In genomic region chr20:44686934-44687333, GRCh38 we compare ENCODE assay signal across 24 cellular contexts. TPM values are rescaled to one million over a fixed set of nuclear protein-coding genes. Genes with fewer than 3 reads are reported as not detected.
A peak's percentile ranks its signal among the peaks of the same experiment; 100 is the strongest.
DNase-seq lines count a peak whose midpoint lies in the region; ATAC-seq, FAIRE-seq and TF ChIP-seq lines count a peak whose summit lies in the region.
"Had no signal": no experiment of that assay in that cellular context is flagged by ENCODE, and none has a peak within 500 bp of the region (broad histone marks: within the 10 kb centered on the region; RNA-seq: fewer than 3 reads in every experiment).

No MANE protein-coding gene starts in this region.

- H3K9ac ChIP-seq in HepG2 (ENCODE audit: insufficient read depth, low read depth, low read length) = no peak overlapping the region
- H3K9ac ChIP-seq: BLaER1 treated with 17β-estradiol and CSF1 and Interleukin-3, amounts not matched to agents 10 nM and 100 nM had no signal

- no peaks in the 10 kb centered on the region for H4K20me1 ChIP-seq in HepG2 (ENCODE audit: insufficient read depth, low read length)
- H4K20me1 ChIP-seq: BLaER1 treated with 17β-estradiol and CSF1 and Interleukin-3, amounts not matched to agents 10 nM and 100 nM had no signal

- TF ChIP-seq RAD21 in HepG2 (CRISPR knock-in tag; IDR thresholded peaks at IDR 0.05) = no peak

- no peak for TF ChIP-seq CTCF in HepG2 (CRISPR knock-in tag; IDR thresholded peaks at IDR 0.05)
- TF ChIP-seq CTCF in right lobe of liver (IDR thresholded peaks at IDR 0.05) = no peak
- no peak for TF ChIP-seq CTCF in Panc1 (IDR thresholded peaks at IDR 0.05)
- no peak for TF ChIP-seq CTCF in vagina (IDR thresholded peaks at IDR 0.05)

- peaks cover 13% of the 10 kb centered on the region for H3K4me1 Mint-ChIP-seq in activated T-cell treated with anti-CD3 and anti-CD28 coated beads, Interleukin-2, amount 50 U/mL, for 72 hours (ENCODE audit: low read depth)
- peaks cover 5% of the 10 kb centered on the region for H3K4me1 Mint-ChIP-seq in activated CD4-positive, alpha-beta memory T cell treated with anti-CD3 and anti-CD28 coated beads for 36 hours (ENCODE audit: low read depth)

- no peaks in the 10 kb centered on the region for H3K27me3 Mint-ChIP-seq in activated T-cell treated with anti-CD3 and anti-CD28 coated beads, Interleukin-2, amount 50 U/mL, for 72 hours (ENCODE audit: low read depth)
- H3K27me3 Mint-ChIP-seq in activated CD4-positive, alpha-beta memory T cell treated with anti-CD3 and anti-CD28 coated beads for 36 hours = peaks cover 5% of the 10 kb centered on the region
- H3K27me3 Mint-ChIP-seq: CD4-positive, alpha-beta T cell had no signal

- FAIRE-seq in HepG2 (lab: Jason Lieb, UNC) = no peak
- FAIRE-seq: A204.1, D721Med, GM12878, H54 had no signal

- H3K4me2 ChIP-seq in HepG2 (ENCODE audit: low read depth, low read length) = no peak overlapping the region
- H3K4me2 ChIP-seq: BLaER1 treated with 17β-estradiol and CSF1 and Interleukin-3, amounts not matched to agents 10 nM and 100 nM; GM23338 had no signal

- 5% methylated on average over 4 of the region's 4 CpGs for WGBS in HepG2 (ENCODE audit: low lambda C conversion rate)
- 80% methylated on average over 4 of the region's 4 CpGs for WGBS in right lobe of liver (ENCODE audit: insufficient coverage, low coverage, low lambda C conversion rate, missing lambda C conversion rate)

- no peaks in the 10 kb centered on the region for H3K36me3 Mint-ChIP-seq in activated T-cell treated with anti-CD3 and anti-CD28 coated beads, Interleukin-2, amount 50 U/mL, for 72 hours (ENCODE audit: insufficient read depth in 2 of 2)
- no peaks in the 10 kb centered on the region for H3K36me3 Mint-ChIP-seq in activated CD4-positive, alpha-beta memory T cell treated with anti-CD3 and anti-CD28 coated beads for 36 hours
- H3K36me3 Mint-ChIP-seq: CD14-positive monocyte; CD8-positive, alpha-beta memory T cell had no signal

- BruUV-seq in HepG2 (replicated peaks; lab: Mats Ljungman, UMichigan) = no TSS peak
- BruUV-seq in Panc1 (replicated peaks; lab: Mats Ljungman, UMichigan) = no TSS peak

- intact Hi-C loops in HepG2 (cut with micrococcal nuclease; ENCODE audit: unreplicated experiment) (loop anchor here (10.0 kb wide), 1 partner anchor 472 kb away; the partner anchor contains the start of gene OSER1), right lobe of liver (cut with DNase I) (loop anchor here in 1 of 2 donors (10.0 kb wide), 1 partner anchor 178 kb away; no protein-coding TSS in a partner anchor), Panc1 (cut with micrococcal nuclease; ENCODE audit: unreplicated experiment) (loop anchor here (10.0 kb wide), 1 partner anchor 178 kb away; no protein-coding TSS in a partner anchor), vagina (cut with DNase I) (loop anchor here (10.0 kb wide), 1 partner anchor 178 kb away; no protein-coding TSS in a partner anchor)
- intact Hi-C loops in activated CD4-positive, alpha-beta memory T cell treated with anti-CD3 and anti-CD28 coated beads for 36 hours (cut with micrococcal nuclease) = no loop called here

- CTCF ChIA-PET in HepG2 (lab: Yijun Ruan, JAX; ENCODE audit: low intra/inter-chr PET ratio, low total read pairs) = interaction anchor here (2.2 to 6.7 kb wide), 3 partner anchors 44 to 179 kb away, joined by 5 to 170 read pairs (median 44); no protein-coding TSS in a partner anchor
- CTCF ChIA-PET in Panc1 (lab: Charles Lee) = no interaction called here
- CTCF ChIA-PET in activated CD4-positive, alpha-beta memory T cell treated with anti-CD3 and anti-CD28 coated beads for 36 hours (lab: Charles Lee) = interaction anchor here (5.7 to 8.8 kb wide), 2 partner anchors 46 to 61 kb away, joined by 44 to 92 read pairs; partner anchors contain the start of gene KCNK15

- H3K36me3 ChIP-seq in HepG2 (replicated peaks in 1 of 2; ENCODE audit: control insufficient read depth in 1 of 2, insufficient read depth in 2 of 2, low read length in 2 of 2) (no peaks in the 10 kb centered on the region), right lobe of liver (no peaks in the 10 kb centered on the region), Panc1 (ENCODE audit: control insufficient read depth, insufficient read depth, low read length) (no peaks in the 10 kb centered on the region), vagina (no peaks in the 10 kb centered on the region)
- H3K36me3 ChIP-seq: BE2C; BLaER1 treated with 17β-estradiol and CSF1 and Interleukin-3, amounts not matched to agents 10 nM and 100 nM; HAP-1 had no signal

- H3K9me3 Mint-ChIP-seq in activated T-cell treated with anti-CD3 and anti-CD28 coated beads, Interleukin-2, amount 50 U/mL, for 72 hours = no peaks in the 10 kb centered on the region
- H3K9me3 Mint-ChIP-seq in activated CD4-positive, alpha-beta memory T cell treated with anti-CD3 and anti-CD28 coated beads for 36 hours = peaks cover 1% of the 10 kb centered on the region
- H3K9me3 Mint-ChIP-seq: CD4-positive, alpha-beta T cell; CD8-positive, alpha-beta memory T cell had no signal

- no peak for TF ChIP-seq POLR2A in HepG2 (IDR thresholded peaks at IDR 0.05; ENCODE audit: insufficient read depth in 1 of 2, low read depth in 2 of 2, low read length in 2 of 2)
- TF ChIP-seq POLR2A in right lobe of liver (IDR thresholded peaks at IDR 0.05) = no peak
- no peak for TF ChIP-seq POLR2A in vagina (IDR thresholded peaks at IDR 0.05)

- no peak overlapping the region for H3K4me3 Mint-ChIP-seq in activated T-cell treated with anti-CD3 and anti-CD28 coated beads, Interleukin-2, amount 50 U/mL, for 72 hours
- H3K4me3 Mint-ChIP-seq in activated CD4-positive, alpha-beta memory T cell treated with anti-CD3 and anti-CD28 coated beads for 36 hours = no peak overlapping the region
- H3K4me3 Mint-ChIP-seq: CD14-positive monocyte; CD4-positive, alpha-beta T cell; CD8-positive, alpha-beta memory T cell; GM23338 had no signal

- H3K27me3 ChIP-seq in HepG2 (ENCODE audit: control insufficient read depth in 1 of 2, insufficient read depth in 2 of 2, low read length in 2 of 2) (peaks cover 0 to 3% of the 10 kb centered on the region in 2 experiments; a peak in 2 of 5 replicates), right lobe of liver (no peaks in the 10 kb centered on the region), Panc1 (ENCODE audit: control insufficient read depth, insufficient read depth, low read length) (no peaks in the 10 kb centered on the region), vagina (no peaks in the 10 kb centered on the region)
- H3K27me3 ChIP-seq: BE2C; BLaER1 treated with 17β-estradiol and CSF1 and Interleukin-3, amounts not matched to agents 10 nM and 100 nM had no signal

- H3K4me1 ChIP-seq in HepG2 (ENCODE audit: insufficient read depth, low read length) = peaks cover 14% of the 10 kb centered on the region
- peaks cover 0 to 9% (median 4%) of the 10 kb centered on the region in 4 donors for H3K4me1 ChIP-seq in right lobe of liver
- H3K4me1 ChIP-seq in Panc1 (ENCODE audit: control insufficient read depth, insufficient read depth, low read length) = peaks cover 16% of the 10 kb centered on the region
- peaks cover 25% of the 10 kb centered on the region for H3K4me1 ChIP-seq in vagina
- H3K4me1 ChIP-seq: BE2C, HAP-1 had no signal

- POLR2A ChIA-PET in HepG2 (lab: Yijun Ruan, JAX) (no interaction called here), Panc1 (lab: Charles Lee) (no interaction called here)
- POLR2A ChIA-PET in activated CD4-positive, alpha-beta memory T cell treated with anti-CD3 and anti-CD28 coated beads for 36 hours (lab: Charles Lee) = no interaction called here

- H3K27ac ChIP-seq in HepG2 (ENCODE audit: extremely low read length, insufficient read depth, low read length) (no peak overlapping the region), right lobe of liver (no peak overlapping the region), Panc1 (ENCODE audit: low read length) (peak overlapping the region; percentile 84; the same call in 1 of the 2 replicates), vagina (peak overlapping the region; percentile 39)
- H3K27ac ChIP-seq: 22Rv1; BLaER1 treated with 17β-estradiol and CSF1 and Interleukin-3, amounts not matched to agents 10 nM and 100 nM had no signal

- H3K79me2 ChIP-seq in HepG2 (ENCODE audit: insufficient read depth, low read length) = no peaks in the 10 kb centered on the region

- H2AFZ ChIP-seq in HepG2 (ENCODE audit: low read length) = no peak overlapping the region
- H2AFZ ChIP-seq: GM23338 had no signal

- in situ Hi-C loops in HepG2 (cut with HindIII; ENCODE audit: extremely low pct_ligation_motif_present, low pct_unique_long_range_greater_than_20kb) (loop anchor here (5.0 kb wide), 2 partner anchors 45 to 180 kb away; no protein-coding TSS in a partner anchor), Panc1 (cut with HindIII; ENCODE audit: low pct_unique_long_range_greater_than_20kb, low sequenced_read_pairs) (no loop called here)

- no peaks in the 10 kb centered on the region for H3K9me3 ChIP-seq in HepG2 (ENCODE audit: low read length)
- H3K9me3 ChIP-seq in right lobe of liver = no peaks in the 10 kb centered on the region
- H3K9me3 ChIP-seq in Panc1 (ENCODE audit: control insufficient read depth, insufficient read depth, low read depth, low read length) = peaks cover 4% of the 10 kb centered on the region; the same call in 1 of the 2 replicates
- no peaks in the 10 kb centered on the region for H3K9me3 ChIP-seq in vagina
- H3K9me3 ChIP-seq: BE2C; BLaER1 treated with 17β-estradiol and CSF1 and Interleukin-3, amounts not matched to agents 10 nM and 100 nM; HAP-1 had no signal

- ATAC-seq in HepG2 (no peak), right lobe of liver (no peak), Panc1 (no peak)
- no peak for ATAC-seq in activated T-cell treated with anti-CD3 and anti-CD28 coated beads, Interleukin-2, amount 50 U/mL, for 72 hours (replicated peaks in 1 of 2)
- ATAC-seq: GM12878, GM23338 had no signal

- DNase-seq in HepG2 (ENCODE audit: low spot score) = peak; percentile 1
- DNase-seq in right lobe of liver = no peak
- DNase-seq in Panc1 (ENCODE audit: low read depth, low spot score) = no peak
- DNase-seq in vagina (ENCODE audit: extremely low spot score in 2 of 2) = no peak
- no peak for DNase-seq in activated T-cell treated with anti-CD3 and anti-CD28 coated beads, Interleukin-2, amount 50 U/mL, for 72 hours
- no peak for DNase-seq in activated CD4-positive, alpha-beta memory T cell treated with anti-CD3 and anti-CD28 coated beads for 36 hours
- DNase-seq: ACHN; AML-193; BE2C; CD4-positive, alpha-beta T cell; CD8-positive, alpha-beta memory T cell; DMS 273 treated with DMSO at 0.1 percent for 48 hours; DMS79; EL; GDM1 had no signal

- TF ChIP-seq EP300 in HepG2 (IDR thresholded peaks at IDR 0.05; ENCODE audit: low read depth in 2 of 2, low read length in 2 of 2) = no peak
- TF ChIP-seq EP300 in HepG2 (CRISPR knock-in tag; IDR thresholded peaks at IDR 0.05; ENCODE audit: borderline replicate concordance) = no peak

- H3K27ac Mint-ChIP-seq in activated T-cell treated with anti-CD3 and anti-CD28 coated beads, Interleukin-2, amount 50 U/mL, for 72 hours = no peak overlapping the region
- H3K27ac Mint-ChIP-seq in activated CD4-positive, alpha-beta memory T cell treated with anti-CD3 and anti-CD28 coated beads for 36 hours = no peak overlapping the region
- H3K27ac Mint-ChIP-seq: CD4-positive, alpha-beta T cell; CD8-positive, alpha-beta memory T cell; GM23338 had no signal

- H3K4me3 ChIP-seq in HepG2 (replicated peaks in 1 of 3; ENCODE audit: insufficient read depth in 1 of 3, low read depth in 2 of 3, low read length in 3 of 3) (no peak overlapping the region), right lobe of liver (no peak overlapping the region), Panc1 (ENCODE audit: low read depth in 2 of 2, low read length in 2 of 2) (no peak overlapping the region), vagina (no peak overlapping the region)
- H3K4me3 ChIP-seq: BLaER1 treated with 17β-estradiol and CSF1 and Interleukin-3, amounts not matched to agents 10 nM and 100 nM; GM12878; GM23338; HAP-1 had no signal

RNA-seq across cellular contexts. Expression of gene CCN5, which starts 28.2 kb away (rescaled TPM):
- total RNA-seq in HepG2 (2016; rRNA removed; fragmentation: Illumina TruSeq; extraction: Trizol) (not detected in 2 replicates), right lobe of liver (1 to 10 TPM in 5 of 6 experiments, under 1 TPM in 1; 0.92 to 6.1 (median 1.5) TPM), Panc1 (2021; ENCODE audit: unreplicated experiment) (15.2 TPM), vagina (134 TPM)
- total RNA-seq in HepG2 (2016; cell fraction: cytosol; rRNA removed; fragmentation: Illumina TruSeq; extraction: Trizol; ENCODE audit: low read depth) = not detected in 2 replicates
- total RNA-seq in HepG2 (2016; cell fraction: insoluble cytoplasmic fraction; rRNA removed; fragmentation: Illumina TruSeq; extraction: Trizol) = not detected in 2 replicates
- not detected in 2 replicates for total RNA-seq in HepG2 (2016; cell fraction: membrane; rRNA removed; fragmentation: Illumina TruSeq; extraction: Trizol)
- not detected in 2 replicates for total RNA-seq in HepG2 (2016; cell fraction: nucleus; rRNA removed; fragmentation: Illumina TruSeq; extraction: Trizol)
- polyA plus RNA-seq in HepG2 (2011; rRNA removed) = 0.12 and 0.17 TPM in 2 replicates
- polyA plus RNA-seq in HepG2 (2011; cell fraction: cytosol; rRNA removed) = 0.12 and 0.31 TPM in 2 replicates
- polyA plus RNA-seq in HepG2 (2011; cell fraction: nucleus; rRNA removed) = 0.12 and 0.23 TPM in 2 replicates
- polyA plus RNA-seq in HepG2 (2012) = not detected in 2 replicates
- polyA plus RNA-seq in HepG2 (2016; cell fraction: cytosol; fragmentation: Illumina TruSeq; extraction: Trizol; ENCODE audit: low read depth) = not detected in 2 replicates
- polyA plus RNA-seq in HepG2 (2016; cell fraction: insoluble cytoplasmic fraction; fragmentation: Illumina TruSeq; extraction: Trizol; ENCODE audit: low read depth) = not detected in 2 replicates
- not detected in 2 replicates for polyA plus RNA-seq in HepG2 (2016; cell fraction: membrane; fragmentation: Illumina TruSeq; extraction: Trizol; ENCODE audit: low read depth)
- not detected in 2 replicates for polyA plus RNA-seq in HepG2 (2016; cell fraction: nucleus; fragmentation: Illumina TruSeq; extraction: Trizol; ENCODE audit: insufficient read depth, low read depth)
- 0.08 and 46.2 TPM in 2 replicates for polyA minus RNA-seq in HepG2 (2011; rRNA and poly(A)+ RNA removed; ENCODE audit: low replicate concordance)
- polyA minus RNA-seq in HepG2 (2011; cell fraction: cytosol; rRNA and poly(A)+ RNA removed) = 1.5 and 3.3 TPM in 2 replicates
- polyA minus RNA-seq in HepG2 (2011; cell fraction: nucleus; rRNA and poly(A)+ RNA removed) = 1.1 and 1.7 TPM in 2 replicates
- 32.0 TPM for polyA plus RNA-seq in Panc1 (2012; ENCODE audit: insufficient read length)
- total RNA-seq in activated T-cell treated with anti-CD3 and anti-CD28 coated beads, Interleukin-2, amount 50 U/mL, for 72 hours = not detected
- total RNA-seq in activated CD4-positive, alpha-beta memory T cell treated with anti-CD3 and anti-CD28 coated beads for 36 hours = not detected
- total RNA-seq: CD4-positive, alpha-beta T cell; CD8-positive, alpha-beta memory T cell; GM23338 had no signal
- polyA plus RNA-seq: CD14-positive monocyte; CD8-positive, alpha-beta memory T cell; GM23338 had no signal

RNA-seq across cellular contexts. Expression of gene ADA, which starts 35.4 kb away (rescaled TPM):
- total RNA-seq in HepG2 (2016; rRNA removed; fragmentation: Illumina TruSeq; extraction: Trizol) (2.5 and 2.7 TPM in 2 replicates), right lobe of liver (1 to 10 TPM; 2.2 to 8.6 (median 3.7) TPM), Panc1 (2021; ENCODE audit: unreplicated experiment) (53.8 TPM), vagina (25.3 TPM)
- total RNA-seq in HepG2 (2016; cell fraction: cytosol; rRNA removed; fragmentation: Illumina TruSeq; extraction: Trizol; ENCODE audit: low read depth) = 1.3 and 2.8 TPM in 2 replicates
- total RNA-seq in HepG2 (2016; cell fraction: insoluble cytoplasmic fraction; rRNA removed; fragmentation: Illumina TruSeq; extraction: Trizol) = 2.0 and 2.9 TPM in 2 replicates
- total RNA-seq in HepG2 (2016; cell fraction: membrane; rRNA removed; fragmentation: Illumina TruSeq; extraction: Trizol) = 1.9 and 2.5 TPM in 2 replicates
- 1.4 and 1.6 TPM in 2 replicates for total RNA-seq in HepG2 (2016; cell fraction: nucleus; rRNA removed; fragmentation: Illumina TruSeq; extraction: Trizol)
- polyA plus RNA-seq in HepG2 (2011; rRNA removed) = 9.8 and 11.3 TPM in 2 replicates
- 9.6 and 12.4 TPM in 2 replicates for polyA plus RNA-seq in HepG2 (2011; cell fraction: cytosol; rRNA removed)
- polyA plus RNA-seq in HepG2 (2011; cell fraction: nucleus; rRNA removed) = 13.3 and 16.8 TPM in 2 replicates
- polyA plus RNA-seq in HepG2 (2012) = 5.1 and 6.0 TPM in 2 replicates
- polyA plus RNA-seq in HepG2 (2016; cell fraction: cytosol; fragmentation: Illumina TruSeq; extraction: Trizol; ENCODE audit: low read depth) = 2.7 and 3.0 TPM in 2 replicates
- 4.0 and 4.3 TPM in 2 replicates for polyA plus RNA-seq in HepG2 (2016; cell fraction: insoluble cytoplasmic fraction; fragmentation: Illumina TruSeq; extraction: Trizol; ENCODE audit: low read depth)
- 3.2 TPM in 2 replicates for polyA plus RNA-seq in HepG2 (2016; cell fraction: membrane; fragmentation: Illumina TruSeq; extraction: Trizol; ENCODE audit: low read depth)
- polyA plus RNA-seq in HepG2 (2016; cell fraction: nucleus; fragmentation: Illumina TruSeq; extraction: Trizol; ENCODE audit: insufficient read depth, low read depth) = 4.3 and 4.8 TPM in 2 replicates
- polyA minus RNA-seq in HepG2 (2011; rRNA and poly(A)+ RNA removed; ENCODE audit: low replicate concordance) = 7.0 and 23.8 TPM in 2 replicates
- polyA minus RNA-seq in HepG2 (2011; cell fraction: cytosol; rRNA and poly(A)+ RNA removed) = 2.5 and 2.9 TPM in 2 replicates
- 2.5 and 2.8 TPM in 2 replicates for polyA minus RNA-seq in HepG2 (2011; cell fraction: nucleus; rRNA and poly(A)+ RNA removed)
- 65.5 TPM for polyA plus RNA-seq in Panc1 (2012; ENCODE audit: insufficient read length)
- total RNA-seq in activated T-cell treated with anti-CD3 and anti-CD28 coated beads, Interleukin-2, amount 50 U/mL, for 72 hours = 10 to 100 TPM; 26.7 to 43.4 TPM
- 10 to 100 TPM; 35.7 to 38.0 TPM for total RNA-seq in activated CD4-positive, alpha-beta memory T cell treated with anti-CD3 and anti-CD28 coated beads for 36 hours

RNA-seq across cellular contexts. Expression of gene KCNK15, which starts 58.7 kb away (rescaled TPM):
- not detected in 2 replicates for total RNA-seq in HepG2 (2016; rRNA removed; fragmentation: Illumina TruSeq; extraction: Trizol)
- total RNA-seq in HepG2 (2016; cell fraction: cytosol; rRNA removed; fragmentation: Illumina TruSeq; extraction: Trizol; ENCODE audit: low read depth) = not detected in 2 replicates
- not detected in 2 replicates for total RNA-seq in HepG2 (2016; cell fraction: insoluble cytoplasmic fraction; rRNA removed; fragmentation: Illumina TruSeq; extraction: Trizol)
- total RNA-seq in HepG2 (2016; cell fraction: membrane; rRNA removed; fragmentation: Illumina TruSeq; extraction: Trizol) = not detected in 2 replicates
- not detected in 2 replicates for total RNA-seq in HepG2 (2016; cell fraction: nucleus; rRNA removed; fragmentation: Illumina TruSeq; extraction: Trizol)
- 0.03 TPM in 1 of 2 replicates, not detected in the other for polyA plus RNA-seq in HepG2 (2011; rRNA removed)
- polyA plus RNA-seq in HepG2 (2011; cell fraction: cytosol; rRNA removed) = not detected in 2 replicates
- polyA plus RNA-seq in HepG2 (2011; cell fraction: nucleus; rRNA removed) = not detected in 2 replicates
- polyA plus RNA-seq in HepG2 (2012) = not detected in 2 replicates
- not detected in 2 replicates for polyA plus RNA-seq in HepG2 (2016; cell fraction: cytosol; fragmentation: Illumina TruSeq; extraction: Trizol; ENCODE audit: low read depth)
- not detected in 2 replicates for polyA plus RNA-seq in HepG2 (2016; cell fraction: insoluble cytoplasmic fraction; fragmentation: Illumina TruSeq; extraction: Trizol; ENCODE audit: low read depth)
- not detected in 2 replicates for polyA plus RNA-seq in HepG2 (2016; cell fraction: membrane; fragmentation: Illumina TruSeq; extraction: Trizol; ENCODE audit: low read depth)
- not detected in 2 replicates for polyA plus RNA-seq in HepG2 (2016; cell fraction: nucleus; fragmentation: Illumina TruSeq; extraction: Trizol; ENCODE audit: insufficient read depth, low read depth)
- polyA minus RNA-seq in HepG2 (2011; rRNA and poly(A)+ RNA removed; ENCODE audit: low replicate concordance) = 26.5 TPM in 1 of 2 replicates, not detected in the other
- polyA minus RNA-seq in HepG2 (2011; cell fraction: cytosol; rRNA and poly(A)+ RNA removed) = 0.20 and 0.35 TPM in 2 replicates
- 0.39 TPM in 1 of 2 replicates, not detected in the other for polyA minus RNA-seq in HepG2 (2011; cell fraction: nucleus; rRNA and poly(A)+ RNA removed)
- total RNA-seq in right lobe of liver = under 1 TPM in 4 of 6 experiments, not detected in 2; 0.07 to 0.43 (median 0.19) TPM
- 7.4 TPM for total RNA-seq in Panc1 (2021; ENCODE audit: unreplicated experiment)
- polyA plus RNA-seq in Panc1 (2012; ENCODE audit: insufficient read length) = 13.2 TPM
- total RNA-seq in vagina = 1.5 TPM
- total RNA-seq in activated T-cell treated with anti-CD3 and anti-CD28 coated beads, Interleukin-2, amount 50 U/mL, for 72 hours = under 1 TPM; 0.48 to 0.63 TPM
- total RNA-seq in activated CD4-positive, alpha-beta memory T cell treated with anti-CD3 and anti-CD28 coated beads for 36 hours = under 1 TPM; 0.71 to 0.77 TPM
- total RNA-seq: CD4-positive, alpha-beta T cell; GM12878 had no signal
- polyA plus RNA-seq: CD14-positive monocyte; CD8-positive, alpha-beta memory T cell; GM12878 had no signal

Comparison
In these comparisons a context has a peak if more than half of its experiments do, and no peak if none do; other contexts are left out.
1. H3K27ac ChIP-seq: peak in Panc1 (single experiment) and vagina (single experiment); none in HepG2 (single experiment) and right lobe of liver (0 of 3).